Comparison of ENCODE assay signal across 17 cellular contexts in genomic region chr5:1292139-1292538, GRCh38. TPM values are rescaled to one million over a fixed set of nuclear protein-coding genes. Genes with fewer than 3 reads are reported as not detected.
DNase-seq lines count a peak whose midpoint lies in the region; ATAC-seq and TF ChIP-seq lines count a peak whose summit lies in the region.
"Had no signal": no experiment of that assay in that cellular context is flagged by ENCODE, and none has a peak within 500 bp of the region (broad histone marks: within the 10 kb centered on the region; RNA-seq: fewer than 3 reads in every experiment).

No MANE protein-coding gene starts in this region.

- H3K4me2 ChIP-seq in DND-41 (ENCODE audit: insufficient read depth, low read length) (peak overlapping the region; percentile 12; the same call in 1 of the 2 replicates), SU-DHL-6 (ENCODE audit: low read depth, low read length, poor library complexity, severe bottlenecking) (peak overlapping the region; percentile 67)
- H3K4me2 ChIP-seq: neural progenitor cell had no signal

- H3K27ac ChIP-seq in DND-41 (ENCODE audit: low read length) (peak overlapping the region; percentile 44; the same call in 1 of the 2 replicates), SU-DHL-6 (ENCODE audit: low read depth, low read length) (peak overlapping the region; percentile 87), mucosa of rectum (ENCODE audit: low read depth in 2 of 2, low read length in 2 of 2) (peak overlapping the region; percentile 47 to 68), upper lobe of left lung (no peak overlapping the region)
- H3K27ac ChIP-seq: neural progenitor cell had no signal

- ATAC-seq in DND-41 (ENCODE audit: insufficient read depth, low read depth) (no peak), HG03108 (IDR thresholded peaks at IDR 0.05; ENCODE audit: unreplicated experiment) (no peak), upper lobe of left lung (ENCODE audit: low FRiP score in 2 of 2) (no peak)
- ATAC-seq: PC-3 had no signal

- H3K27me3 ChIP-seq in DND-41 (ENCODE audit: insufficient read depth, low read length, poor library complexity) (no peaks in the 10 kb centered on the region), SU-DHL-6 (ENCODE audit: low read length) (no peaks in the 10 kb centered on the region), mucosa of rectum (ENCODE audit: control insufficient read depth in 2 of 2, insufficient read depth in 2 of 2, low read length in 2 of 2) (no peaks in the 10 kb centered on the region), upper lobe of left lung (peaks cover 0 to 29% (median 9%) of the 10 kb centered on the region in 4 donors)

- H3K4me1 ChIP-seq in DND-41 (ENCODE audit: insufficient read depth, low read length) (peaks cover 31% of the 10 kb centered on the region), mucosa of rectum (ENCODE audit: control insufficient read depth in 2 of 2, insufficient read depth in 2 of 2, low read length in 2 of 2) (peaks cover 7 to 13% of the 10 kb centered on the region in 2 donors), upper lobe of left lung (peaks cover 10 to 16% (median 11%) of the 10 kb centered on the region in 4 donors)

- no peak for TF ChIP-seq POLR2A in upper lobe of left lung (IDR thresholded peaks at IDR 0.05)

- no peaks in the 10 kb centered on the region for H4K20me1 ChIP-seq in DND-41 (ENCODE audit: insufficient read depth, low read length)
- no peaks in the 10 kb centered on the region for H4K20me1 ChIP-seq in SU-DHL-6 (ENCODE audit: low read depth, low read length)

- no peaks in the 10 kb centered on the region for H3K9me2 ChIP-seq in SU-DHL-6 (replicated peaks; ENCODE audit: insufficient read depth, low read length)

- peak; percentile 0 for DNase-seq in NCI-H82 treated with DMSO at 0.1 percent for 48 hours (lab: John Stamatoyannopoulos, UW; ENCODE audit: unreplicated experiment)
- DNase-seq in NCI-H82 (lab: John Stamatoyannopoulos, UW): no peak
- DNase-seq in DND-41: no peak
- DNase-seq in stimulated activated naive CD4-positive, alpha-beta T cell treated with Interleukin-2 at 50 U/mL for 16 hours (lab: John Stamatoyannopoulos, UW): no peak
- no peak for DNase-seq in upper lobe of left lung
- DNase-seq: CD4-positive, CD25-positive, alpha-beta regulatory T cell; EL; hypothalamus; MG63; PC-3; retina had no signal

- peaks cover 23% of the 10 kb centered on the region for H3F3A ChIP-seq in SU-DHL-6 (ENCODE audit: insufficient read depth)

- H3K4me3 ChIP-seq in DND-41 (ENCODE audit: low read depth in 1 of 2, low read length in 2 of 2) (no peak overlapping the region), SU-DHL-6 (ENCODE audit: insufficient read depth, low read length, poor library complexity, severe bottlenecking) (peak overlapping the region; percentile 20), mucosa of rectum (ENCODE audit: low read length in 2 of 2) (peak overlapping the region in 1 of 2 donors; percentile 48), upper lobe of left lung (no peak overlapping the region)
- H3K4me3 ChIP-seq: MG63, neural progenitor cell had no signal

- peaks cover 21% of the 10 kb centered on the region; the same call in 1 of the 2 replicates for H3K79me2 ChIP-seq in DND-41 (ENCODE audit: insufficient read depth, low read length)
- H3K79me2 ChIP-seq in SU-DHL-6 (ENCODE audit: insufficient read depth, low read length): peaks cover 52% of the 10 kb centered on the region

- TF ChIP-seq EP300 in upper lobe of left lung (IDR thresholded peaks at IDR 0.05): no peak

- no peaks in the 10 kb centered on the region for H3K9me3 ChIP-seq in DND-41 (ENCODE audit: insufficient read depth, low read length, severe bottlenecking)
- no peaks in the 10 kb centered on the region for H3K9me3 ChIP-seq in SU-DHL-6 (ENCODE audit: insufficient read depth, low read length)
- no peaks in the 10 kb centered on the region for H3K9me3 ChIP-seq in mucosa of rectum (ENCODE audit: control insufficient read depth in 2 of 2, low read length in 2 of 2)
- H3K9me3 ChIP-seq in upper lobe of left lung: no peaks in the 10 kb centered on the region

- H2AFZ ChIP-seq in DND-41 (ENCODE audit: low read depth, low read length): no peak overlapping the region
- H2AFZ ChIP-seq in SU-DHL-6 (ENCODE audit: low read depth, low read length, severe bottlenecking): no peak overlapping the region
- H2AFZ ChIP-seq: neural progenitor cell had no signal

- WGBS in upper lobe of left lung, 2 donors: 76 to 83% methylated on average over 5 to 6 of the region's 6 CpGs

- H3K36me3 ChIP-seq in DND-41 (ENCODE audit: insufficient read depth, low read length) (no peaks in the 10 kb centered on the region), SU-DHL-6 (ENCODE audit: low read length) (peaks cover 12% of the 10 kb centered on the region; the same call in 1 of the 2 replicates), mucosa of rectum (ENCODE audit: control insufficient read depth in 2 of 2, insufficient read depth in 2 of 2, low read length in 2 of 2) (no peaks in the 10 kb centered on the region), upper lobe of left lung (no peaks in the 10 kb centered on the region)
- H3K36me3 ChIP-seq: MG63, neural progenitor cell had no signal

- TF ChIP-seq CTCF in DND-41 (IDR thresholded peaks at IDR 0.05; ENCODE audit: borderline replicate concordance, extremely low read depth, low read length, poor library complexity, severe bottlenecking) (no peak), SU-DHL-6 (IDR thresholded peaks at IDR 0.05; ENCODE audit: insufficient read depth, low read length, poor library complexity, severe bottlenecking) (no peak), upper lobe of left lung (IDR thresholded peaks at IDR 0.05) (no peak)

- no peak overlapping the region for H3K9ac ChIP-seq in DND-41 (ENCODE audit: low read depth, low read length)
- peak overlapping the region; percentile 40 for H3K9ac ChIP-seq in SU-DHL-6 (ENCODE audit: low read length)
- H3K9ac ChIP-seq in mucosa of rectum (ENCODE audit: low read depth in 1 of 2, low read length in 2 of 2): no peak overlapping the region
- H3K9ac ChIP-seq: neural progenitor cell had no signal

RNA-seq across cellular contexts. Expression of gene TERT, which starts 2.7 kb away (rescaled TPM):
- total RNA-seq in upper lobe of left lung: under 1 TPM in 2 of 6 donors, not detected in 4; 0.06 to 0.07 TPM
- total RNA-seq: cerebellum, urinary bladder had no signal

RNA-seq across cellular contexts. Expression of gene CLPTM1L, which starts 52.8 kb away (rescaled TPM):
- total RNA-seq in upper lobe of left lung: 100 to 1,000 TPM; 135 to 311 (median 204) TPM

Comparison
In these comparisons a context has a peak if more than half of its experiments do, and no peak if none do; other contexts are left out.
1. H3K27ac ChIP-seq: peak in DND-41 (single experiment), SU-DHL-6 (single experiment) and mucosa of rectum (2 of 2); none in upper lobe of left lung (0 of 4).